Comparison of ENCODE assay signal across 10 cellular contexts in genomic region chr11:2138075-2138435, GRCh38. TPM values are rescaled to one million over a fixed set of nuclear protein-coding genes. Genes with fewer than 3 reads are reported as not detected.
A peak's percentile ranks its signal among the peaks of the same experiment; 100 is the strongest.
DNase-seq lines count a peak whose midpoint lies in the region; ATAC-seq and TF ChIP-seq lines count a peak whose summit lies in the region.
"Had no signal": no experiment of that assay in that cellular context is flagged by ENCODE, and none has a peak within 500 bp of the region (broad histone marks: within the 10 kb centered on the region; RNA-seq: fewer than 3 reads in every experiment).

No MANE protein-coding gene starts in this region.

- H3K36me3 ChIP-seq in SK-N-SH (replicated peaks in 1 of 2; ENCODE audit: control insufficient read depth in 1 of 2, insufficient read depth in 2 of 2, low read length in 1 of 2) = no peaks in the 10 kb centered on the region

- H3K9me3 ChIP-seq in SK-N-SH = no peaks in the 10 kb centered on the region

- H3K27me3 ChIP-seq in SK-N-SH (ENCODE audit: insufficient read depth) = peaks cover 44% of the 10 kb centered on the region

- no peaks in the 10 kb centered on the region for H3K9me2 ChIP-seq in SK-N-SH

- no peak overlapping the region for H2AFZ ChIP-seq in SK-N-SH (ENCODE audit: low read depth)

- CTCF ChIA-PET in SK-N-SH (lab: Yijun Ruan, JAX) = interaction anchor here (0.6 to 25.3 kb wide), 4 partner anchors 13 to 1022 kb away, joined by 3 to 1098 read pairs (median 50); no protein-coding TSS in a partner anchor

- H3K79me2 ChIP-seq in SK-N-SH (ENCODE audit: insufficient read depth) = no peaks in the 10 kb centered on the region

- H3K4me2 ChIP-seq in SK-N-SH = no peak overlapping the region

- H3K9me3 Mint-ChIP-seq in type B pancreatic cell = no peaks in the 10 kb centered on the region

- DNase-seq in SK-N-SH (peak; percentile 64), coronary artery (ENCODE audit: low spot score) (no peak), myocyte (ENCODE audit: low read depth) (peak; percentile 24), type B pancreatic cell (ENCODE audit: extremely low spot score, unreplicated experiment) (no peak), T1000 (lab: John Stamatoyannopoulos, UW) (no peak)
- DNase-seq: NCI-H774 had no signal

- H3K36me3 Mint-ChIP-seq in type B pancreatic cell = peaks cover 16% of the 10 kb centered on the region

- POLR2A ChIA-PET in SK-N-SH (lab: Yijun Ruan, JAX) = interaction anchor here (0.6 to 1.5 kb wide), 3 partner anchors 182 to 185 kb away, joined by 3 read pairs; no protein-coding TSS in a partner anchor

- peak overlapping the region in 1 of 2 experiments; percentile 41; a peak in 1 of 4 replicates for H3K4me3 ChIP-seq in SK-N-SH (ENCODE audit: low read depth in 2 of 2, low read length in 1 of 2)
- H3K4me3 ChIP-seq in coronary artery = peak overlapping the region; percentile 68

- TF ChIP-seq RAD21 in SK-N-SH (IDR thresholded peaks at IDR 0.05; ENCODE audit: low read length) = no peak

- H3K27ac ChIP-seq in SK-N-SH (ENCODE audit: low read depth in 2 of 2, low read length in 1 of 2) (peak overlapping the region in 1 of 2 experiments; percentile 47; a peak in 1 of 4 replicates), coronary artery (peak overlapping the region in 1 of 2 donors; percentile 30)

- TF ChIP-seq CTCF in SK-N-SH (IDR thresholded peaks at IDR 0.05) (no peak), coronary artery (IDR thresholded peaks at IDR 0.05) (no peak), type B pancreatic cell (conservative IDR thresholded peaks at IDR 0.05) (no peak)

- 0% methylated on average over 7 of the region's 43 CpGs for WGBS in SK-N-SH (ENCODE audit: low lambda C conversion rate)

- ATAC-seq in SK-N-SH treated with all-trans-retinoic acid at 6 μM for 48 hours (no peak), GM21515 (IDR thresholded peaks at IDR 0.05; ENCODE audit: unreplicated experiment) (no peak), GM19467 (IDR thresholded peaks at IDR 0.05; ENCODE audit: unreplicated experiment) (no peak)

- no peak overlapping the region for H3K9ac ChIP-seq in SK-N-SH

- peak overlapping the region; percentile 74 for H3K27ac Mint-ChIP-seq in type B pancreatic cell

- peaks cover 9% of the 10 kb centered on the region for H3K4me1 Mint-ChIP-seq in type B pancreatic cell (ENCODE audit: unreplicated experiment)

- H3K4me1 ChIP-seq in SK-N-SH (ENCODE audit: control insufficient read depth in 1 of 2, insufficient read depth in 2 of 2, low read depth in 1 of 2, low read length in 1 of 2) = peaks cover 0 to 14% of the 10 kb centered on the region in 2 experiments; a peak in 1 of 4 replicates

- peak overlapping the region; percentile 89 for H3K4me3 Mint-ChIP-seq in type B pancreatic cell

- peaks cover 8% of the 10 kb centered on the region for H3F3A ChIP-seq in SK-N-SH (replicated peaks; ENCODE audit: insufficient read depth)

- H4K20me1 ChIP-seq in SK-N-SH (ENCODE audit: insufficient read depth) = no peaks in the 10 kb centered on the region

- TF ChIP-seq EP300 in SK-N-SH (IDR thresholded peaks at IDR 0.05; ENCODE audit: borderline replicate concordance in 1 of 2, low read depth in 1 of 2, low read length in 1 of 2) = no peak

- H3K27me3 Mint-ChIP-seq in type B pancreatic cell = peaks cover 45% of the 10 kb centered on the region

TF ChIP-seq in SK-N-SH, 30 proteins besides CTCF, POLR2A, EP300 and RAD21 (continues in another document):
- TF ChIP-seq MEF2A (IDR thresholded peaks at IDR 0.05; ENCODE audit: borderline replicate concordance, low read depth) (no peak), RCOR1 (IDR thresholded peaks at IDR 0.05; ENCODE audit: low read length) (no peak), FOSL2 (IDR thresholded peaks at IDR 0.05; ENCODE audit: borderline replicate concordance, low read depth) (no peak), PBX3 (IDR thresholded peaks at IDR 0.05) (no peak), RFX5 (IDR thresholded peaks at IDR 0.05; ENCODE audit: low read length) (no peak), TEAD4 (IDR thresholded peaks at IDR 0.05; ENCODE audit: borderline replicate concordance, insufficient read depth) (no peak), JUND (IDR thresholded peaks at IDR 0.05) (no peak)

TF ChIP-seq in SK-N-SH treated with all-trans-retinoic acid at 6 μM for 48 hours, 23 proteins besides CTCF, POLR2A, EP300 and RAD21:
- no peak for TF ChIP-seq POU6F1 (CRISPR knock-in tag; IDR thresholded peaks at IDR 0.05; ENCODE audit: borderline replicate concordance, low read depth)

RNA-seq across cellular contexts. Expression of gene IGF2, which starts 1.1 kb away (rescaled TPM):
- 0.05 TPM in 1 of 2 replicates, not detected in the other for polyA plus RNA-seq in SK-N-SH (2012; rRNA removed)
- 0.03 and 0.04 TPM in 2 replicates for polyA plus RNA-seq in SK-N-SH (2012; cell fraction: cytosol; rRNA removed)
- polyA plus RNA-seq in SK-N-SH (2012; cell fraction: nucleus; rRNA removed) = not detected in 2 replicates
- 330 and 438 TPM in 2 replicates for total RNA-seq in myocyte
- polyA plus RNA-seq in myocyte (2012) = 915 TPM
- total RNA-seq in type B pancreatic cell (ENCODE audit: low replicate concordance) = 2,350 and 3,865 TPM in 2 replicates

RNA-seq across cellular contexts. Expression of gene INS, which starts 23.0 kb away (rescaled TPM):
- not detected in 2 replicates for polyA plus RNA-seq in SK-N-SH (2012; rRNA removed)
- polyA plus RNA-seq in SK-N-SH (2012; cell fraction: cytosol; rRNA removed) = not detected in 2 replicates
- not detected in 2 replicates for polyA plus RNA-seq in SK-N-SH (2012; cell fraction: nucleus; rRNA removed)
- total RNA-seq in myocyte (not detected in 2 replicates), type B pancreatic cell (ENCODE audit: low replicate concordance) (1,584 and 3,976 TPM in 2 replicates)
- not detected for polyA plus RNA-seq in myocyte (2012)
- total RNA-seq: HT1080 had no signal

RNA-seq across cellular contexts. Expression of gene TH, which starts 33.6 kb away (rescaled TPM):
- polyA plus RNA-seq in SK-N-SH (2012; rRNA removed) = not detected in 2 replicates
- polyA plus RNA-seq in SK-N-SH (2012; cell fraction: cytosol; rRNA removed) = not detected in 2 replicates
- polyA plus RNA-seq in SK-N-SH (2012; cell fraction: nucleus; rRNA removed) = not detected in 2 replicates
- total RNA-seq in myocyte = not detected in 2 replicates
- not detected for polyA plus RNA-seq in myocyte (2012)
- 2.2 and 11.1 TPM in 2 replicates for total RNA-seq in type B pancreatic cell (ENCODE audit: low replicate concordance)
- total RNA-seq: HT1080 had no signal

Comparison
In these comparisons a context has a peak if more than half of its experiments do, and no peak if none do; other contexts are left out.
1. DNase-seq: peak in SK-N-SH (single experiment) and myocyte (single experiment); none in coronary artery (single experiment), type B pancreatic cell (single experiment) and T1000 (single experiment).
2. RNA of gene INS, which starts 23.0 kb away (total RNA-seq): 1,584 to 3,976 TPM in type B pancreatic cell; not detected in myocyte; every median in the first group is over 1,000 times any median in the second.